ENCODE assay signal across 8 cellular contexts in genomic region chr7:120988591-120989299, GRCh38. TPM values are rescaled to one million over a fixed set of nuclear protein-coding genes. Genes with fewer than 3 reads are reported as not detected.
DNase-seq lines count a peak whose midpoint lies in the region; ATAC-seq, FAIRE-seq and TF ChIP-seq lines count a peak whose summit lies in the region.

Gene CPED1 (plus strand): TSS chr7:120988711. CDS start chr7:120989622, 911 bp downstream.

- H2BK120ac ChIP-seq in H1 (replicated peaks; ENCODE audit: low read depth, low read length), result no peak within 1 kb of the TSS

- no peak within 1 kb of the TSS for H3K27ac ChIP-seq in H1 (ENCODE audit: low read depth, low read length)
- H3K27ac ChIP-seq in lung (ENCODE audit: low read depth in 1 of 2, low read length in 1 of 2), result peak within 1 kb of the TSS; percentile 82 to 86

- peak within 1 kb of the TSS; percentile 55 for H3K4me3 ChIP-seq in MG63
- H3K4me3 ChIP-seq in H1 (ENCODE audit: extremely low read depth in 1 of 4, insufficient read depth in 2 of 4, low read depth in 3 of 4, low read length in 4 of 4), result peak within 1 kb of the TSS; percentile 34 to 58 (median 38); a peak in 6 of 8 replicates
- peak within 1 kb of the TSS; percentile 30 for H3K4me3 ChIP-seq in lung

- H3K56ac ChIP-seq in H1 (replicated peaks; ENCODE audit: insufficient read length, low read depth, low read length), result no peak within 1 kb of the TSS

- H3K27me3 ChIP-seq in MG63, result no peaks in the 10 kb centered on the region
- peaks cover 1 to 20% (median 12%) of the 10 kb centered on the region in 4 experiments; a peak in 6 of 7 replicates for H3K27me3 ChIP-seq in H1 (replicated peaks in 1 of 4; ENCODE audit: control insufficient read depth in 3 of 4, extremely low read depth in 1 of 4, insufficient read depth in 3 of 4, low read length in 3 of 4)
- no peaks in the 10 kb centered on the region for H3K27me3 ChIP-seq in lung (ENCODE audit: control insufficient read depth, insufficient read depth)

- peaks cover 0 to 4% (median 3%) of the 10 kb centered on the region in 4 experiments; a peak in 4 of 7 replicates for H3K4me1 ChIP-seq in H1 (replicated peaks in 1 of 4; ENCODE audit: control insufficient read depth in 3 of 4, insufficient read depth in 4 of 4, low read length in 3 of 4)
- H3K4me1 ChIP-seq in lung (ENCODE audit: control insufficient read depth in 2 of 2, insufficient read depth in 2 of 2, low read length in 2 of 2), result peaks cover 0 to 6% of the 10 kb centered on the region in 2 donors

- H3K23ac ChIP-seq in H1 (ENCODE audit: insufficient read length), result no peak within 1 kb of the TSS

- H4K5ac ChIP-seq in H1 (ENCODE audit: insufficient read length, low read depth, low read length), result no peak within 1 kb of the TSS

- H3K36me3 ChIP-seq in MG63 (peaks cover 7% of the 10 kb centered on the region; the same call in 1 of the 2 replicates), H1 (ENCODE audit: control insufficient read depth in 2 of 4, insufficient read depth in 4 of 4, low read length in 3 of 4) (no peaks in the 10 kb centered on the region), lung (ENCODE audit: control insufficient read depth in 2 of 2, insufficient read depth in 2 of 2, low read length in 2 of 2) (no peaks in the 10 kb centered on the region)

- 19% methylated on average over 28 of the region's 28 CpGs; no CpG with 5 or more reads in 1 of the 2 experiments for WGBS in H1 (ENCODE audit: extremely low coverage in 1 of 2, insufficient coverage in 1 of 2, insufficient read length in 1 of 2, insufficient replicate concordance in 2 of 2, low coverage in 1 of 2, low lambda C conversion rate in 2 of 2, missing lambda C conversion rate in 1 of 2), 2 experiments
- WGBS in lung, 2 donors, result 0 to 2% methylated on average over 28 of the region's 28 CpGs

- no peak for TF ChIP-seq EP300 in H1 (IDR thresholded peaks at IDR 0.05; ENCODE audit: borderline replicate concordance in 1 of 2, low read depth in 2 of 2, low read length in 2 of 2)

- no peak within 1 kb of the TSS for H3K14ac ChIP-seq in H1 (ENCODE audit: insufficient read length)

- no peak within 1 kb of the TSS for H2AK5ac ChIP-seq in H1 (ENCODE audit: low read depth, low read length)

- no peaks in the 10 kb centered on the region for H3K79me2 ChIP-seq in H1 (ENCODE audit: control insufficient read depth in 1 of 2, insufficient read depth in 2 of 2, low read length in 2 of 2)

- H4K8ac ChIP-seq in H1 (ENCODE audit: extremely low read depth, insufficient read depth, low read length), result no peak within 1 kb of the TSS; the same call in 1 of the 2 replicates

- 0 out of 2 replicates have a peak within 1 kb of the TSS, but pooled peaks have one; percentile 21 for H2BK15ac ChIP-seq in H1 (ENCODE audit: low read length)

- no peaks in the 10 kb centered on the region for H4K20me1 ChIP-seq in H1 (replicated peaks in 1 of 2; ENCODE audit: control insufficient read depth in 1 of 2, insufficient read depth in 2 of 2, low read length in 2 of 2)

- H3K4me2 ChIP-seq in H1 (ENCODE audit: insufficient read depth in 1 of 2, low read depth in 2 of 2, low read length in 2 of 2), result peak within 1 kb of the TSS; percentile 70 to 76

- no peak within 1 kb of the TSS for H2BK12ac ChIP-seq in H1 (ENCODE audit: low read depth, low read length)

- no peak within 1 kb of the TSS for H2BK5ac ChIP-seq in H1 (ENCODE audit: low read depth, low read length)

- CTCF ChIA-PET in H1 (lab: Charles Lee; ENCODE audit: partially characterized antibody), result interaction anchor here (0.8 to 8.4 kb wide), 25 partner anchors 8 to 379 kb away, joined by 3 to 139 read pairs (median 5); no protein-coding TSS in a partner anchor

- POLR2A ChIA-PET in H1 (lab: Charles Lee; ENCODE audit: partially characterized antibody), result no interaction called here

- 0 out of 2 replicates have a peak, but pooled peaks cover 2% of the 10 kb centered on the region for H3K23me2 ChIP-seq in H1 (ENCODE audit: low read depth, low read length)

- H3K9me3 ChIP-seq in MG63, result no peaks in the 10 kb centered on the region
- H3K9me3 ChIP-seq in H1 (ENCODE audit: insufficient read depth in 2 of 2, low read depth in 1 of 2, low read length in 1 of 2), result no peaks in the 10 kb centered on the region
- peaks cover 0 to 2% of the 10 kb centered on the region in 2 donors for H3K9me3 ChIP-seq in lung (ENCODE audit: control insufficient read depth in 2 of 2, insufficient read depth in 1 of 2, low read length in 1 of 2)

- peak; percentile 86 for ATAC-seq in lung (ENCODE audit: insufficient read depth, low FRiP score)
- ATAC-seq in GM19328 (IDR thresholded peaks at IDR 0.05; ENCODE audit: unreplicated experiment), result no peak

- FAIRE-seq in H1 (lab: Jason Lieb, UNC), result no peak

- TF ChIP-seq CTCF in H1 (IDR thresholded peaks at IDR 0.05; ENCODE audit: control extremely low read depth in 1 of 3, insufficient read depth in 1 of 3, low read depth in 1 of 3, low read length in 3 of 3), result no peak
- TF ChIP-seq CTCF in lung (IDR thresholded peaks at IDR 0.05; ENCODE audit: control extremely low read depth, extremely low read depth), result no peak

- H3K18ac ChIP-seq in H1 (ENCODE audit: extremely low read depth, low read length), result no peak within 1 kb of the TSS

- no peak within 1 kb of the TSS for H3K4ac ChIP-seq in H1 (replicated peaks; ENCODE audit: insufficient read length, low read depth, low read length)

- DNase-seq in GM04503 (ENCODE audit: low read depth) (peak; percentile 43), H4 (ENCODE audit: low spot score) (peak; percentile 87), MG63 (peak; percentile 77), H1 (ENCODE audit: low read depth in 1 of 2, low spot score in 2 of 2) (peak in 1 of 2 experiments; percentile 72), lung (ENCODE audit: low spot score) (peak; percentile 64)
- peak; percentile 19 for DNase-seq in activated CD4-positive, alpha-beta T cell treated with anti-CD3 and anti-CD28 coated beads, Interleukin-2, amount 50 U/mL, for 1 hour
- DNase-seq in stimulated activated CD8-positive, alpha-beta memory T cell treated with anti-CD3 and anti-CD28 coated beads, Interleukin-4, amount 100 ng/mL, for 24 hours (ENCODE audit: low read depth), result peak; percentile 19

- TF ChIP-seq RAD21 in H1 (IDR thresholded peaks at IDR 0.05 in 1 of 2, conservative IDR thresholded peaks at IDR 0.05 in 1 of 2; ENCODE audit: low read depth in 2 of 2, low read length in 2 of 2), result no peak; a peak in 1 of 4 replicates

- TF ChIP-seq POLR2A in H1 (IDR thresholded peaks at IDR 0.05; ENCODE audit: control extremely low read depth in 1 of 2, low read depth in 2 of 2, low read length in 2 of 2), result no peak

- no peaks in the 10 kb centered on the region for H3K79me1 ChIP-seq in H1 (ENCODE audit: low read depth, low read length)

- peak within 1 kb of the TSS; percentile 94 for H2AFZ ChIP-seq in H1 (ENCODE audit: low read length)

- H4K91ac ChIP-seq in H1 (replicated peaks; ENCODE audit: insufficient read length, low read length), result no peak within 1 kb of the TSS

- H3K9ac ChIP-seq in H1 (replicated peaks in 1 of 4; ENCODE audit: extremely low read depth in 1 of 4, low read depth in 3 of 4, low read length in 3 of 4), result no peak within 1 kb of the TSS; a peak in 1 of 7 replicates

- H2BK20ac ChIP-seq in H1 (ENCODE audit: low read length), result no peak within 1 kb of the TSS

TF ChIP-seq in H1, 55 proteins besides CTCF, POLR2A, EP300 and RAD21:
- TF ChIP-seq SUZ12 (IDR thresholded peaks at IDR 0.05; ENCODE audit: low read length) (no peak), EZH2 (IDR thresholded peaks at IDR 0.05; ENCODE audit: low read depth, low read length, severe bottlenecking) (no peak), BACH1 (IDR thresholded peaks at IDR 0.05; ENCODE audit: low read length) (no peak), POLR2AphosphoS5 (IDR thresholded peaks at IDR 0.05; ENCODE audit: low read depth, low read length) (no peak), ATF2 (IDR thresholded peaks at IDR 0.05; ENCODE audit: low read length) (no peak), SIRT6 (IDR thresholded peaks at IDR 0.05; ENCODE audit: low read length) (no peak), BRCA1 (IDR thresholded peaks at IDR 0.05; ENCODE audit: low read depth, low read length) (no peak), NANOG (IDR thresholded peaks at IDR 0.05; ENCODE audit: insufficient read depth, low read depth, low read length, poor library complexity, severe bottlenecking) (no peak)

RNA-seq across cellular contexts. Expression of gene CPED1, which starts in this region (rescaled TPM):
- 23.8 and 26.5 TPM in 2 replicates for total RNA-seq in H4 (2014; rRNA removed; shearing (Covaris generic))
- 3.3 and 3.7 TPM in 2 replicates for total RNA-seq in MG63 (2014; rRNA removed; shearing (Covaris generic); ENCODE audit: low replicate concordance)
- total RNA-seq in H1 (2021; fragmentation: NEBNext Ultra II Directional; extraction: Animal tissue kit (Norgen Biotek cat#: 25700)), result 0.25 and 0.39 TPM in 2 replicates
- 0.08 and 0.22 TPM in 2 replicates for polyA plus RNA-seq in H1 (2011; rRNA removed)
- 0.06 TPM for polyA plus RNA-seq in H1 (2011; cell fraction: cytosol; rRNA removed)
- 0.21 TPM for polyA plus RNA-seq in H1 (2011; cell fraction: nucleus; rRNA removed)
- polyA plus RNA-seq in H1 (2012, experiment 1 of 2), result 0.05 to 0.23 TPM (median 0.17 TPM) in 4 replicates
- polyA plus RNA-seq in H1 (2012, experiment 2 of 2), result not detected
- 0.22 TPM for polyA plus RNA-seq in H1 (2013, experiment 1 of 2)
- 0.18 TPM for polyA plus RNA-seq in H1 (2013, experiment 2 of 2)
- polyA minus RNA-seq in H1 (2011; rRNA and poly(A)+ RNA removed), result 0.51 and 1.0 TPM in 2 replicates
- polyA minus RNA-seq in H1 (2011; cell fraction: cytosol; rRNA and poly(A)+ RNA removed), result not detected
- 1.1 TPM for polyA minus RNA-seq in H1 (2011; cell fraction: nucleus; rRNA and poly(A)+ RNA removed)
- total RNA-seq in lung, result 10 to 100 TPM; 12.6 to 32.3 TPM
- 1 to 10 TPM; 1.8 to 2.2 TPM for polyA plus RNA-seq in lung
